ENCODE assay signal across 1 cellular context in the genomic region with DNA sequence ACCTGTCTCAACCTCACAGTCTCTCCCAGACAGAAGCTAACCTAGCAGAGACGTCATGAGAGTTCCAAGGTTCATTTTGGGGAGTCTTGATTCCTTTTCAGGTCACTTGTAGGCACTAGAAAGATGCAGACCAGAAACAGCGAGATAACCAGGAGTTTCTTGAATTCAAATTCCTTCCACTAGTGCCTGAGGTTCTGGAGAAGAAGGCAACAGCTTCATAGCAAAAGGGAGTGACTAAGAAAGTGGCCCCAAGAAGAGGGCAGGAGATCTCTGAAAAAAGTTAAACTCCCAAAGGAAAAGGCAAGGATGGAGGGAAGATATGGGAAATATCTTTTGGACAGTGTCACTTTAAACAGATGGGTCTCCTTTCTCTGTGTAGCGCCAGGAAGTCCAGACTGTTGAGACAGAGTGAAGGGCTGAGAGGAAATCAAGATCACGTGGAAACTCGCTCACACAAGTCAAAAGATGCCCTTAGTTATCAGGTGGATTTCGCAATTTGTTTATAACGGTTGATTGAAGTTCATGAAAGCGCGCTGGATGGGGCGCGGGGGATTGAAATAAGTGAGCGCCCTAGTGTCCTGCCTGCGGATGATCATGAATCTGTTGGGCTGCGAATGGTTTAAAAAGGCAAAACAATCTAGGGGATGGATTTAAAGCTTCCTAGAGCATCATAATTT.
TF ChIP-seq lines count a peak whose summit lies in the region.

No MANE protein-coding gene starts in this region.

TF ChIP-seq in HepG2, 621 proteins besides CTCF, POLR2A, EP300 and RAD21 (continued from another document):
- TF ChIP-seq, protein P1, sequence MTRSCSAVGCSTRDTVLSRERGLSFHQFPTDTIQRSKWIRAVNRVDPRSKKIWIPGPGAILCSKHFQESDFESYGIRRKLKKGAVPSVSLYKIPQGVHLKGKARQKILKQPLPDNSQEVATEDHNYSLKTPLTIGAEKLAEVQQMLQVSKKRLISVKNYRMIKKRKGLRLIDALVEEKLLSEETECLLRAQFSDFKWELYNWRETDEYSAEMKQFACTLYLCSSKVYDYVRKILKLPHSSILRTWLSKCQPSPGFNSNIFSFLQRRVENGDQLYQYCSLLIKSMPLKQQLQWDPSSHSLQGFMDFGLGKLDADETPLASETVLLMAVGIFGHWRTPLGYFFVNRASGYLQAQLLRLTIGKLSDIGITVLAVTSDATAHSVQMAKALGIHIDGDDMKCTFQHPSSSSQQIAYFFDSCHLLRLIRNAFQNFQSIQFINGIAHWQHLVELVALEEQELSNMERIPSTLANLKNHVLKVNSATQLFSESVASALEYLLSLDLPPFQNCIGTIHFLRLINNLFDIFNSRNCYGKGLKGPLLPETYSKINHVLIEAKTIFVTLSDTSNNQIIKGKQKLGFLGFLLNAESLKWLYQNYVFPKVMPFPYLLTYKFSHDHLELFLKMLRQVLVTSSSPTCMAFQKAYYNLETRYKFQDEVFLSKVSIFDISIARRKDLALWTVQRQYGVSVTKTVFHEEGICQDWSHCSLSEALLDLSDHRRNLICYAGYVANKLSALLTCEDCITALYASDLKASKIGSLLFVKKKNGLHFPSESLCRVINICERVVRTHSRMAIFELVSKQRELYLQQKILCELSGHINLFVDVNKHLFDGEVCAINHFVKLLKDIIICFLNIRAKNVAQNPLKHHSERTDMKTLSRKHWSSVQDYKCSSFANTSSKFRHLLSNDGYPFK (CRISPR knock-in tag; IDR thresholded peaks at IDR 0.05; ENCODE audit: borderline replicate concordance): no peak
- TF ChIP-seq ZNF441 (CRISPR knock-in tag; IDR thresholded peaks at IDR 0.05; ENCODE audit: borderline replicate concordance): no peak
- TF ChIP-seq, protein P2, sequence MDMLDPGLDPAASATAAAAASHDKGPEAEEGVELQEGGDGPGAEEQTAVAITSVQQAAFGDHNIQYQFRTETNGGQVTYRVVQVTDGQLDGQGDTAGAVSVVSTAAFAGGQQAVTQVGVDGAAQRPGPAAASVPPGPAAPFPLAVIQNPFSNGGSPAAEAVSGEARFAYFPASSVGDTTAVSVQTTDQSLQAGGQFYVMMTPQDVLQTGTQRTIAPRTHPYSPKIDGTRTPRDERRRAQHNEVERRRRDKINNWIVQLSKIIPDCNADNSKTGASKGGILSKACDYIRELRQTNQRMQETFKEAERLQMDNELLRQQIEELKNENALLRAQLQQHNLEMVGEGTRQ (IDR thresholded peaks at IDR 0.05; ENCODE audit: low read depth, low read length): no peak
- TF ChIP-seq, protein P2 (CRISPR knock-in tag; IDR thresholded peaks at IDR 0.05; ENCODE audit: borderline replicate concordance): no peak
